ENCODE assay signal across 10 cellular contexts in the genomic region with DNA sequence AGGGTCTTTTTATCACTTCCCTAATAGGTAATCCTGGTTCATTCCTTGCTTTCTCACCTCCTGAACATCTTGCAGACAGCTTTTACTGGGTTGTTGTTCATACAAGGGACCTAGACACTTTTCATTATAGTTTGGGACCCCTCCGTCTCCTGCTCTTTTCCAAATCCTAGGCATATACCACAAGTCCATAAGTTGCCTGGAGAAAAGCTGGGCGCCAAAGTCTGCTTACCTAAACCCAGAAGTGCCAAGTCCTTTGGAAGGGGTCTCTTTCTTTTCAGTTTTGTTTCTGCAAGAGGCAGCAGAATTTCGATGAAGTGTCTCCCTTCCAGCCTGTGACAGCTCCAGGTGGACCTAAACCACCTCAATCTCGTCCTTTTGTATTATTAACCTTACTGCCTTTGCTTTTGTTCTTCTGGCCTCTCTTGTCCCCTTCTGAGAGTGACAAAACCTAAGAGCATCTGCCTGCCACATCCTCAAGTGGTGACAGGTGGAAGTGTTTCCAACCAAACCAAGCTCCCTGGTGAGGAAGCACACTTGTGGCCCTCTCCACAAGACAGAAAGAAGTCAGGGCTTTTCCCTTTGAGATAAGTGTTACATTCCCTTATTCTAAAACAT. TPM values are rescaled to one million over a fixed set of nuclear protein-coding genes. Genes with fewer than 3 reads are reported as not detected.
A peak's percentile ranks its signal among the peaks of the same experiment; 100 is the strongest.
DNase-seq lines count a peak whose midpoint lies in the region; ATAC-seq and TF ChIP-seq lines count a peak whose summit lies in the region.
"Had no signal": no experiment of that assay in that cellular context is flagged by ENCODE, and none has a peak within 500 bp of the region (broad histone marks: within the 10 kb centered on the region; RNA-seq: fewer than 3 reads in every experiment).

No MANE protein-coding gene starts in this region.

- peak overlapping the region; percentile 38 for H3K27ac Mint-ChIP-seq in dendritic cell treated with granulocyte-macrophage colony-stimulating factor and Interleukin-4, amounts not matched to agents 40 ng/mL and 50 ng/mL, for 4 days

- intact Hi-C loops in dendritic cell treated with granulocyte-macrophage colony-stimulating factor and Interleukin-4, amounts not matched to agents 40 ng/mL and 50 ng/mL, for 4 days (cut with micrococcal nuclease), result no loop called here
- intact Hi-C loops in prostate gland (cut with DNase I), result no loop called here

- H3K4me3 ChIP-seq in GM06990 (replicated peaks; ENCODE audit: low read depth, low read length) (no peak overlapping the region), prostate gland (no peak overlapping the region), HAP-1 (no peak overlapping the region)
- H3K4me3 ChIP-seq: colonic mucosa, lung had no signal

- no peaks in the 10 kb centered on the region for H3K36me3 ChIP-seq in GM06990 (ENCODE audit: control insufficient read depth, insufficient read depth, low read length)
- no peaks in the 10 kb centered on the region for H3K36me3 ChIP-seq in prostate gland
- no peaks in the 10 kb centered on the region for H3K36me3 ChIP-seq in HAP-1 (replicated peaks)
- H3K36me3 ChIP-seq: colonic mucosa had no signal

- TF ChIP-seq CTCF in GM06990 (IDR thresholded peaks at IDR 0.05; ENCODE audit: insufficient read depth, low read length, poor library complexity, severe bottlenecking) (peak; percentile 21), prostate gland (IDR thresholded peaks at IDR 0.05) (no peak)

- in situ Hi-C loops in ACHN (cut with HindIII; ENCODE audit: low pct_ligation_motif_present, low pct_unique_long_range_greater_than_20kb, low sequenced_read_pairs) (no loop called here), HAP-1 (cut with MboI; ENCODE audit: low sequenced_read_pairs) (no loop called here)

- no peaks in the 10 kb centered on the region for H3K9me3 Mint-ChIP-seq in dendritic cell treated with granulocyte-macrophage colony-stimulating factor and Interleukin-4, amounts not matched to agents 40 ng/mL and 50 ng/mL, for 4 days

- no peak overlapping the region for H3K27ac ChIP-seq in prostate gland
- H3K27ac ChIP-seq: colonic mucosa had no signal

- H3K27me3 Mint-ChIP-seq in dendritic cell treated with granulocyte-macrophage colony-stimulating factor and Interleukin-4, amounts not matched to agents 40 ng/mL and 50 ng/mL, for 4 days, result no peaks in the 10 kb centered on the region

- DNase-seq in ACHN (peak; percentile 30), GM06990 (ENCODE audit: extremely low read depth, insufficient read length) (no peak), NCI-H524 (lab: John Stamatoyannopoulos, UW) (peak; percentile 77 to 78), T-helper 9 cell (no peak), prostate gland (ENCODE audit: low spot score) (no peak), HAP-1 (ENCODE audit: low spot score in 2 of 2) (no peak)
- DNase-seq: colonic mucosa had no signal

- H3K4me3 Mint-ChIP-seq in dendritic cell treated with granulocyte-macrophage colony-stimulating factor and Interleukin-4, amounts not matched to agents 40 ng/mL and 50 ng/mL, for 4 days, result no peak overlapping the region

- H3K36me3 Mint-ChIP-seq in dendritic cell treated with granulocyte-macrophage colony-stimulating factor and Interleukin-4, amounts not matched to agents 40 ng/mL and 50 ng/mL, for 4 days (ENCODE audit: low read depth), result no peaks in the 10 kb centered on the region

- H3K9me3 ChIP-seq in prostate gland (no peaks in the 10 kb centered on the region), HAP-1 (no peaks in the 10 kb centered on the region)
- H3K9me3 ChIP-seq: colonic mucosa had no signal

- peaks cover 11% of the 10 kb centered on the region for H3K4me1 Mint-ChIP-seq in dendritic cell treated with granulocyte-macrophage colony-stimulating factor and Interleukin-4, amounts not matched to agents 40 ng/mL and 50 ng/mL, for 4 days (ENCODE audit: low read depth)

- TF ChIP-seq POLR2A in prostate gland (IDR thresholded peaks at IDR 0.05), result no peak

- H3K4me1 ChIP-seq in prostate gland (replicated peaks), result no peaks in the 10 kb centered on the region
- H3K4me1 ChIP-seq in HAP-1, result no peaks in the 10 kb centered on the region
- H3K4me1 ChIP-seq: colonic mucosa had no signal

- no peak for ATAC-seq in HG03175 (IDR thresholded peaks at IDR 0.05; ENCODE audit: unreplicated experiment)

- H3K27me3 ChIP-seq in GM06990 (replicated peaks; ENCODE audit: control insufficient read depth, insufficient read depth, low read length) (no peaks in the 10 kb centered on the region), prostate gland (replicated peaks; ENCODE audit: insufficient read depth) (no peaks in the 10 kb centered on the region), HAP-1 (ENCODE audit: low read depth) (no peaks in the 10 kb centered on the region)
- H3K27me3 ChIP-seq: colonic mucosa had no signal

- WGBS in prostate gland, result 87% methylated on average over 4 of the region's 4 CpGs

RNA-seq across cellular contexts. Expression of gene P2RY6, which starts 19.5 kb away (rescaled TPM):
- 1 to 10 TPM in 1 of 2 donors, under 1 TPM in 1; 0.64 to 3.5 TPM for total RNA-seq in prostate gland

RNA-seq across cellular contexts. Expression of gene P2RY2, which starts 34.6 kb away (rescaled TPM):
- total RNA-seq in prostate gland, result 1 to 10 TPM; 2.7 to 3.5 TPM

RNA-seq across cellular contexts. Expression of gene ARHGEF17, which starts 55.4 kb away (rescaled TPM):
- 10 to 100 TPM; 34.0 to 66.9 TPM for total RNA-seq in prostate gland

Comparison
In these comparisons a context has a peak if more than half of its experiments do, and no peak if none do; other contexts are left out.
1. DNase-seq: peak in ACHN (single experiment) and NCI-H524 (2 of 2); none in GM06990 (single experiment), T-helper 9 cell (single experiment), prostate gland (single experiment) and HAP-1 (0 of 2).